ENCODE assay signal across 1 cellular context in genomic region chr10:101047268-101047667, GRCh38.
TF ChIP-seq lines count a peak whose summit lies in the region.

No MANE protein-coding gene starts in this region.

TF ChIP-seq in H1, 55 proteins besides CTCF, POLR2A, EP300 and RAD21:
- TF ChIP-seq RNF2 (IDR thresholded peaks at IDR 0.05; ENCODE audit: borderline replicate concordance, low read depth, low read length, missing control alignments, poor library complexity, severe bottlenecking) (peak; percentile 16), CREB1 (IDR thresholded peaks at IDR 0.05) (no peak)
TF ChIP-seq in H1: peak in this region for 1.
